Comparison of ENCODE assay signal across 1 cellular context in the genomic region with DNA sequence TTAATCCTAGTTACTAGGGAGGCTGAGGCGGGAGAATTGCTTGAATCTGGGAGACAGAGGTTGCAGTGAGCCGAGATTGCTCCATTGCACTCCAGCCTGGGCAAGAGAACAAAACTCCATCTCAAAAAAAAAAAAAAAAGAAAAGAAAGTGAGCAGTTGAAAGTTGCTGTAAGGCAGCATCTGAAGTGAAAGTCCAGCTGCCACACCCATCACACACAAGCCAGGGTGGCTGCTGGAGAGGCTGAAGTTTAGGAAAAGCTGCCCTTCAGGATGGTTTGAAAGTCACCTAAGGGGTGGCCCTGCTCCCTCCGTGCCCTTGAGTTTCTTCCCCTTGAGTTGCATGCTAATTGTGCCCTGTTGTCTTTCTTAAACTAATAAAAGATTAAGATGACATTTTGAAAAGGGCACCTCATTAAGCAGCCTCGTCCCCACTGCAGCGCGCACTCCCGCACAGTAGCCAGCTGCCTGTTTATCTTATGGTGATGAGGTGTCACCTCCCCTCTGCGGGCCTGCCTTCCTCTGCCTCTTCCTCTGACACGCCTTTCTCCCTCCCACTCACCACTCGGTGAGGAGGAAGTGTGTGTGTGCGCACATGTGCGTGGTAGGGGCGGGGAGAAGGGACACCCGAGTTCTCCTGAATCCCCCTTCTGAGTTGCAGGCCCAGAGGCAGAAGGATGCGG.
TF ChIP-seq lines count a peak whose summit lies in the region.

No MANE protein-coding gene starts in this region.

TF ChIP-seq in K562, 482 proteins besides CTCF, POLR2A, EP300 and RAD21 (continued from another document):
- TF ChIP-seq, protein P1, sequence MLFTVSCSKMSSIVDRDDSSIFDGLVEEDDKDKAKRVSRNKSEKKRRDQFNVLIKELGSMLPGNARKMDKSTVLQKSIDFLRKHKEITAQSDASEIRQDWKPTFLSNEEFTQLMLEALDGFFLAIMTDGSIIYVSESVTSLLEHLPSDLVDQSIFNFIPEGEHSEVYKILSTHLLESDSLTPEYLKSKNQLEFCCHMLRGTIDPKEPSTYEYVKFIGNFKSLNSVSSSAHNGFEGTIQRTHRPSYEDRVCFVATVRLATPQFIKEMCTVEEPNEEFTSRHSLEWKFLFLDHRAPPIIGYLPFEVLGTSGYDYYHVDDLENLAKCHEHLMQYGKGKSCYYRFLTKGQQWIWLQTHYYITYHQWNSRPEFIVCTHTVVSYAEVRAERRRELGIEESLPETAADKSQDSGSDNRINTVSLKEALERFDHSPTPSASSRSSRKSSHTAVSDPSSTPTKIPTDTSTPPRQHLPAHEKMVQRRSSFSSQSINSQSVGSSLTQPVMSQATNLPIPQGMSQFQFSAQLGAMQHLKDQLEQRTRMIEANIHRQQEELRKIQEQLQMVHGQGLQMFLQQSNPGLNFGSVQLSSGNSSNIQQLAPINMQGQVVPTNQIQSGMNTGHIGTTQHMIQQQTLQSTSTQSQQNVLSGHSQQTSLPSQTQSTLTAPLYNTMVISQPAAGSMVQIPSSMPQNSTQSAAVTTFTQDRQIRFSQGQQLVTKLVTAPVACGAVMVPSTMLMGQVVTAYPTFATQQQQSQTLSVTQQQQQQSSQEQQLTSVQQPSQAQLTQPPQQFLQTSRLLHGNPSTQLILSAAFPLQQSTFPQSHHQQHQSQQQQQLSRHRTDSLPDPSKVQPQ (CRISPR knock-in tag; IDR thresholded peaks at IDR 0.05; ENCODE audit: borderline replicate concordance), result no peak
- TF ChIP-seq KAT7 (CRISPR knock-in tag; IDR thresholded peaks at IDR 0.05; ENCODE audit: borderline replicate concordance) (no peak), SOX6 (IDR thresholded peaks at IDR 0.05) (no peak), HDAC2 (IDR thresholded peaks at IDR 0.05) (no peak), YY1 (IDR thresholded peaks at IDR 0.05; ENCODE audit: borderline replicate concordance in 1 of 3, control insufficient read depth in 1 of 3, extremely low read depth in 1 of 3, insufficient read depth in 3 of 3, insufficient read length in 1 of 3, insufficient replicate concordance in 2 of 3, low read depth in 1 of 3, low read length in 2 of 3) (no peak), CHD2 (IDR thresholded peaks at IDR 0.05; ENCODE audit: low read depth, low read length) (no peak), ZNF3 (CRISPR knock-in tag; IDR thresholded peaks at IDR 0.05) (no peak)
- TF ChIP-seq, protein P2, sequence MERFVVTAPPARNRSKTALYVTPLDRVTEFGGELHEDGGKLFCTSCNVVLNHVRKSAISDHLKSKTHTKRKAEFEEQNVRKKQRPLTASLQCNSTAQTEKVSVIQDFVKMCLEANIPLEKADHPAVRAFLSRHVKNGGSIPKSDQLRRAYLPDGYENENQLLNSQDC (CRISPR knock-in tag; IDR thresholded peaks at IDR 0.05), result no peak
